ENCODE assay signal across 28 cellular contexts in the genomic region with DNA sequence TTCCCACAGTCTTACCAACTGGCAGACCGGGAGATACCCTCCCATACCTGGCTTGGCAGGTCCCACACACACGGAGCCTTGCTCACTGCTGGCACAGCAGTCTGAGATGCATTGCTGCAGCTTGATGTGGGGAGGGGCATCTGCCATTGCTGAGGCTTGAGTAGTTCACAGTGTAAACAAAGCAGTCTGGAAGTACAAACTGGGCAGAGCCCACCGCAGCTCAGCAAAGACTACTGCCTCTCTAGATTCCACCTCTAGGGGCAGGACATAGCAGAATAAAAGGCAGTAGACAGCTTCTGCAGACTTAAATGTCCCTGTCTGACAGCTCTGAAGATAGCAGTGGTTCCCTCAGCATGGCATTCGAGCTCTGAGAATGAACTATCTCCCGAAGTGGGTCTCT.
"Had no signal": no experiment of that assay in that cellular context is flagged by ENCODE, and none has a peak within 500 bp of the region (broad histone marks: within the 10 kb centered on the region; RNA-seq: fewer than 3 reads in every experiment).

No MANE protein-coding gene starts in this region.

- H3K4me3 ChIP-seq: SK-N-MC had no signal

- H3K27me3 Mint-ChIP-seq: activated CD4-positive, alpha-beta T cell treated with anti-CD3 and anti-CD28 coated beads, Interleukin-2, amount 10 ng/mL, durations not matched to agents 7 days and 5 days; activated naive CD4-positive, alpha-beta T cell treated with anti-CD3 and anti-CD28 coated beads, Interleukin-2, amount 10 ng/mL, durations not matched to agents 7 days and 5 days; activated naive CD8-positive, alpha-beta T cell had no signal

- H3K27ac ChIP-seq: brain microvascular endothelial cell, KMS-11, SK-N-MC had no signal

- DNase-seq: activated CD4-positive, alpha-beta T cell treated with anti-CD3 and anti-CD28 coated beads for 36 hours; activated CD4-positive, alpha-beta T cell treated with anti-CD3 and anti-CD28 coated beads, Interleukin-2, amount 10 ng/mL, durations not matched to agents 7 days and 5 days; activated CD4-positive, alpha-beta T cell treated with anti-CD3 and anti-CD28 coated beads, Interleukin-2, amount 50 U/mL, for 48 hours; activated CD8-positive, alpha-beta memory T cell treated with anti-CD3 and anti-CD28 coated beads, Interleukin-2, amount 50 U/mL, for 4 hours; activated CD8-positive, alpha-beta T cell treated with anti-CD3 and anti-CD28 coated beads, Interleukin-2, amount 10 ng/mL, durations not matched to agents 7 days and 5 days; activated gamma-delta T cell treated with Interleukin-2 at 50 U/mL for 16 hours; activated naive CD4-positive, alpha-beta T cell treated with anti-CD3 and anti-CD28 coated beads, Interleukin-2, amount 10 ng/mL, durations not matched to agents 7 days and 5 days; activated T-cell treated with anti-CD3 and anti-CD28 coated beads for 4 hours; activated T-cell treated with anti-CD3 and anti-CD28 coated beads, Interleukin-2, amount 50 U/mL, for 4 hours; amniotic stem cell; aorta; brain microvascular endothelial cell; central memory CD4-positive, alpha-beta T cell; NCI-H1092 treated with DMSO at 0.1 percent for 48 hours; NCI-H1417; NCI-H146; NCI-H187; NCI-H2029 treated with DMSO at 0.1 percent for 48 hours; NCI-H2107; NCI-H2171; NCI-H510A; NCI-H526; NCI-H774 had no signal

- H3K36me3 Mint-ChIP-seq: activated naive CD4-positive, alpha-beta T cell treated with anti-CD3 and anti-CD28 coated beads, Interleukin-2, amount 10 ng/mL, durations not matched to agents 7 days and 5 days; activated naive CD8-positive, alpha-beta T cell; WTC11 had no signal

- H3K4me1 Mint-ChIP-seq: activated CD4-positive, alpha-beta T cell treated with anti-CD3 and anti-CD28 coated beads for 36 hours; activated CD4-positive, alpha-beta T cell treated with anti-CD3 and anti-CD28 coated beads, Interleukin-2, amount 10 ng/mL, durations not matched to agents 7 days and 5 days; activated naive CD4-positive, alpha-beta T cell treated with anti-CD3 and anti-CD28 coated beads, Interleukin-2, amount 10 ng/mL, durations not matched to agents 7 days and 5 days; WTC11 had no signal

- H3K36me3 ChIP-seq: brain microvascular endothelial cell had no signal

- H3K9me3 Mint-ChIP-seq: activated CD4-positive, alpha-beta T cell treated with anti-CD3 and anti-CD28 coated beads, Interleukin-2, amount 10 ng/mL, durations not matched to agents 7 days and 5 days; activated naive CD4-positive, alpha-beta T cell treated with anti-CD3 and anti-CD28 coated beads, Interleukin-2, amount 10 ng/mL, durations not matched to agents 7 days and 5 days; activated T-helper 1 cell treated with anti-CD3 and anti-CD28 coated beads, Interleukin-12 subunit alpha, Interleukin-12 subunit beta, Interleukin-2, Interleukin-4 antibody, amounts not matched to agents 30 ng/mL and 10 ng/mL and 1 ng/mL, durations not matched to agents 14 hours and 24 hours and 36 hours had no signal

- H3K27me3 ChIP-seq: brain microvascular endothelial cell had no signal

- H3K27ac Mint-ChIP-seq: activated CD4-positive, alpha-beta T cell treated with anti-CD3 and anti-CD28 coated beads for 36 hours; activated CD4-positive, alpha-beta T cell treated with anti-CD3 and anti-CD28 coated beads, Interleukin-2, amount 10 ng/mL, durations not matched to agents 7 days and 5 days; activated CD8-positive, alpha-beta T cell treated with anti-CD3 and anti-CD28 coated beads, Interleukin-2, amount 10 ng/mL, durations not matched to agents 7 days and 5 days; activated naive CD4-positive, alpha-beta T cell treated with anti-CD3 and anti-CD28 coated beads, Interleukin-2, amount 10 ng/mL, durations not matched to agents 7 days and 5 days; activated naive CD8-positive, alpha-beta T cell; activated T-helper 1 cell treated with anti-CD3 and anti-CD28 coated beads, Interleukin-12 subunit alpha, Interleukin-12 subunit beta, Interleukin-2, Interleukin-4 antibody, amounts not matched to agents 30 ng/mL and 10 ng/mL and 1 ng/mL, durations not matched to agents 14 hours and 24 hours and 36 hours; WTC11 had no signal

- H3K4me3 Mint-ChIP-seq: activated CD4-positive, alpha-beta T cell treated with anti-CD3 and anti-CD28 coated beads for 36 hours; activated CD4-positive, alpha-beta T cell treated with anti-CD3 and anti-CD28 coated beads, Interleukin-2, amount 10 ng/mL, durations not matched to agents 7 days and 5 days; activated CD8-positive, alpha-beta T cell treated with anti-CD3 and anti-CD28 coated beads, Interleukin-2, amount 10 ng/mL, durations not matched to agents 7 days and 5 days; activated naive CD4-positive, alpha-beta T cell treated with anti-CD3 and anti-CD28 coated beads, Interleukin-2, amount 10 ng/mL, durations not matched to agents 7 days and 5 days; activated naive CD8-positive, alpha-beta T cell; activated T-cell treated with anti-CD3 and anti-CD28 coated beads, Interleukin-2, amount 50 U/mL, for 4 hours; activated T-helper 1 cell treated with anti-CD3 and anti-CD28 coated beads, Interleukin-12 subunit alpha, Interleukin-12 subunit beta, Interleukin-2, Interleukin-4 antibody, amounts not matched to agents 30 ng/mL and 10 ng/mL and 1 ng/mL, durations not matched to agents 14 hours and 24 hours and 36 hours; WTC11 had no signal
